16 cellular contexts compared by ENCODE assay signal in genomic region chr11:84476581-84476980, GRCh38.
DNase-seq lines count a peak whose midpoint lies in the region; ATAC-seq and TF ChIP-seq lines count a peak whose summit lies in the region.
"Had no signal": no experiment of that assay in that cellular context is flagged by ENCODE, and none has a peak within 500 bp of the region (broad histone marks: within the 10 kb centered on the region; RNA-seq: fewer than 3 reads in every experiment).

No MANE protein-coding gene starts in this region.

- H4K20me1 ChIP-seq in SK-N-SH (ENCODE audit: insufficient read depth) (no peaks in the 10 kb centered on the region), smooth muscle cell (ENCODE audit: low read depth) (no peaks in the 10 kb centered on the region)
- H4K20me1 ChIP-seq: BLaER1 treated with 17β-estradiol and CSF1 and Interleukin-3, amounts not matched to agents 10 nM and 100 nM had no signal

- H3K9me3 ChIP-seq in SK-N-SH (no peaks in the 10 kb centered on the region), smooth muscle cell (replicated peaks; ENCODE audit: low read depth) (no peaks in the 10 kb centered on the region)
- H3K9me3 ChIP-seq: BLaER1 treated with 17β-estradiol and CSF1 and Interleukin-3, amounts not matched to agents 10 nM and 100 nM had no signal

- H3K9ac ChIP-seq in SK-N-SH (no peak overlapping the region), smooth muscle cell (ENCODE audit: low read depth) (no peak overlapping the region)
- H3K9ac ChIP-seq: BLaER1 treated with 17β-estradiol and CSF1 and Interleukin-3, amounts not matched to agents 10 nM and 100 nM had no signal

- TF ChIP-seq EP300 in SK-N-SH (IDR thresholded peaks at IDR 0.05; ENCODE audit: borderline replicate concordance in 1 of 2, low read depth in 1 of 2, low read length in 1 of 2) = no peak

- TF ChIP-seq CTCF in SK-N-SH (IDR thresholded peaks at IDR 0.05) = no peak
- no peak for TF ChIP-seq CTCF in fibroblast of pulmonary artery (IDR thresholded peaks at IDR 0.05; ENCODE audit: low read length, missing control alignments)
- no peak for TF ChIP-seq CTCF in smooth muscle cell (IDR thresholded peaks at IDR 0.05; ENCODE audit: borderline replicate concordance, insufficient read depth, poor library complexity, severe bottlenecking)

- POLR2A ChIA-PET in SK-N-SH (lab: Yijun Ruan, JAX) = no interaction called here

- H2AFZ ChIP-seq in SK-N-SH (ENCODE audit: low read depth) (no peak overlapping the region), smooth muscle cell (ENCODE audit: low read depth) (no peak overlapping the region)

- H3K36me3 ChIP-seq in SK-N-SH (replicated peaks in 1 of 2; ENCODE audit: control insufficient read depth in 1 of 2, insufficient read depth in 2 of 2, low read length in 1 of 2) (no peaks in the 10 kb centered on the region), smooth muscle cell (ENCODE audit: low read depth) (no peaks in the 10 kb centered on the region)
- H3K36me3 ChIP-seq: BLaER1 treated with 17β-estradiol and CSF1 and Interleukin-3, amounts not matched to agents 10 nM and 100 nM had no signal

- CTCF ChIA-PET in SK-N-SH (lab: Yijun Ruan, JAX) = interaction anchor here (1.4 kb wide), 1 partner anchor 12 kb away, joined by 4 read pairs; no protein-coding TSS in a partner anchor

- peak; percentile 2 for DNase-seq in SK-N-SH
- DNase-seq in astrocyte of the hippocampus (ENCODE audit: low read depth, low spot score) = peak; percentile 5
- peak; percentile 25 for DNase-seq in fibroblast of pulmonary artery (ENCODE audit: low read depth)
- no peak for DNase-seq in smooth muscle cell (lab: John Stamatoyannopoulos, UW; ENCODE audit: unreplicated experiment)
- DNase-seq in midbrain (lab: John Stamatoyannopoulos, UW) = no peak
- DNase-seq in HUDEP-2 (lab: John Stamatoyannopoulos, UW; ENCODE audit: unreplicated experiment in 76 of 76) = no peak
- DNase-seq: CD8-positive, alpha-beta memory T cell; DMS79; KBM-7; NCI-H1436 treated with DMSO at 0.1 percent for 48 hours; NCI-H2227 treated with DMSO at 0.1 percent for 48 hours; NCI-H526 treated with DMSO at 0.1 percent for 48 hours; RPMI8226 had no signal

- no peaks in the 10 kb centered on the region for H3K9me2 ChIP-seq in SK-N-SH

- H3K4me1 ChIP-seq in SK-N-SH (ENCODE audit: control insufficient read depth in 1 of 2, insufficient read depth in 2 of 2, low read depth in 1 of 2, low read length in 1 of 2) (peaks cover 0 to 5% of the 10 kb centered on the region in 2 experiments; a peak in 2 of 4 replicates), smooth muscle cell (ENCODE audit: low read depth) (peaks cover 38% of the 10 kb centered on the region)
- H3K4me1 ChIP-seq: BLaER1 treated with 17β-estradiol and CSF1 and Interleukin-3, amounts not matched to agents 10 nM and 100 nM had no signal

- no peaks in the 10 kb centered on the region for H3F3A ChIP-seq in SK-N-SH (replicated peaks; ENCODE audit: insufficient read depth)
- no peaks in the 10 kb centered on the region for H3F3A ChIP-seq in smooth muscle cell (ENCODE audit: low read depth)

- TF ChIP-seq RAD21 in SK-N-SH (IDR thresholded peaks at IDR 0.05; ENCODE audit: low read length) = no peak

- no peak for ATAC-seq in SK-N-SH treated with all-trans-retinoic acid at 6 μM for 48 hours
- ATAC-seq in HG03378 (IDR thresholded peaks at IDR 0.05; ENCODE audit: unreplicated experiment) = no peak

- H3K4me2 ChIP-seq in SK-N-SH = no peak overlapping the region
- no peak overlapping the region for H3K4me2 ChIP-seq in smooth muscle cell
- H3K4me2 ChIP-seq: BLaER1 treated with 17β-estradiol and CSF1 and Interleukin-3, amounts not matched to agents 10 nM and 100 nM had no signal

- H3K4me3 ChIP-seq in SK-N-SH (ENCODE audit: low read depth in 2 of 2, low read length in 1 of 2) = no peak overlapping the region
- no peak overlapping the region for H3K4me3 ChIP-seq in fibroblast of pulmonary artery (replicated peaks; ENCODE audit: low read depth, low read length)
- H3K4me3 ChIP-seq in smooth muscle cell = no peak overlapping the region
- H3K4me3 ChIP-seq: BLaER1 treated with 17β-estradiol and CSF1 and Interleukin-3, amounts not matched to agents 10 nM and 100 nM had no signal

- H3K27me3 ChIP-seq in SK-N-SH (ENCODE audit: insufficient read depth) = no peaks in the 10 kb centered on the region
- H3K27me3 ChIP-seq in smooth muscle cell (ENCODE audit: low read depth) = no peaks in the 10 kb centered on the region
- H3K27me3 ChIP-seq: BLaER1 treated with 17β-estradiol and CSF1 and Interleukin-3, amounts not matched to agents 10 nM and 100 nM had no signal

- no peaks in the 10 kb centered on the region for H3K79me2 ChIP-seq in SK-N-SH (ENCODE audit: insufficient read depth)
- no peaks in the 10 kb centered on the region for H3K79me2 ChIP-seq in smooth muscle cell (ENCODE audit: low read depth)

- H3K27ac ChIP-seq in SK-N-SH (ENCODE audit: low read depth in 2 of 2, low read length in 1 of 2) (peak overlapping the region in 1 of 2 experiments; percentile 48; a peak in 1 of 4 replicates), smooth muscle cell (ENCODE audit: low read depth) (peak overlapping the region; percentile 16)
- H3K27ac ChIP-seq: BLaER1 treated with 17β-estradiol and CSF1 and Interleukin-3, amounts not matched to agents 10 nM and 100 nM had no signal

TF ChIP-seq in SK-N-SH, 30 proteins besides CTCF, POLR2A, EP300 and RAD21:
- no peak for TF ChIP-seq ELF1 (IDR thresholded peaks at IDR 0.05)
- TF ChIP-seq GATA2 (CRISPR knock-in tag; IDR thresholded peaks at IDR 0.05) = 0 out of 2 replicates have a peak, but pooled peaks have one; percentile 25
- no peak for TF ChIP-seq FOXM1 (IDR thresholded peaks at IDR 0.05; ENCODE audit: low read depth)
- no peak for TF ChIP-seq EZH2phosphoT487 (IDR thresholded peaks at IDR 0.05; ENCODE audit: borderline replicate concordance, low read depth)
- TF ChIP-seq IRF3 (IDR thresholded peaks at IDR 0.05; ENCODE audit: low read depth, low read length) = no peak
- TF ChIP-seq FOXJ3 (CRISPR knock-in tag; IDR thresholded peaks at IDR 0.05) = no peak
- TF ChIP-seq TCF12 (IDR thresholded peaks at IDR 0.05) = no peak
- TF ChIP-seq, protein P1, sequence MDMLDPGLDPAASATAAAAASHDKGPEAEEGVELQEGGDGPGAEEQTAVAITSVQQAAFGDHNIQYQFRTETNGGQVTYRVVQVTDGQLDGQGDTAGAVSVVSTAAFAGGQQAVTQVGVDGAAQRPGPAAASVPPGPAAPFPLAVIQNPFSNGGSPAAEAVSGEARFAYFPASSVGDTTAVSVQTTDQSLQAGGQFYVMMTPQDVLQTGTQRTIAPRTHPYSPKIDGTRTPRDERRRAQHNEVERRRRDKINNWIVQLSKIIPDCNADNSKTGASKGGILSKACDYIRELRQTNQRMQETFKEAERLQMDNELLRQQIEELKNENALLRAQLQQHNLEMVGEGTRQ (IDR thresholded peaks at IDR 0.05; ENCODE audit: borderline replicate concordance, low read depth, low read length) = no peak

TF ChIP-seq in SK-N-SH treated with all-trans-retinoic acid at 6 μM for 48 hours, 23 proteins besides CTCF, POLR2A, EP300 and RAD21 (continues in another document):
- TF ChIP-seq ZNF8 (CRISPR knock-in tag; IDR thresholded peaks at IDR 0.05) = no peak
- TF ChIP-seq POU6F1 (CRISPR knock-in tag; IDR thresholded peaks at IDR 0.05; ENCODE audit: borderline replicate concordance, low read depth) = no peak
- TF ChIP-seq, protein P2, sequence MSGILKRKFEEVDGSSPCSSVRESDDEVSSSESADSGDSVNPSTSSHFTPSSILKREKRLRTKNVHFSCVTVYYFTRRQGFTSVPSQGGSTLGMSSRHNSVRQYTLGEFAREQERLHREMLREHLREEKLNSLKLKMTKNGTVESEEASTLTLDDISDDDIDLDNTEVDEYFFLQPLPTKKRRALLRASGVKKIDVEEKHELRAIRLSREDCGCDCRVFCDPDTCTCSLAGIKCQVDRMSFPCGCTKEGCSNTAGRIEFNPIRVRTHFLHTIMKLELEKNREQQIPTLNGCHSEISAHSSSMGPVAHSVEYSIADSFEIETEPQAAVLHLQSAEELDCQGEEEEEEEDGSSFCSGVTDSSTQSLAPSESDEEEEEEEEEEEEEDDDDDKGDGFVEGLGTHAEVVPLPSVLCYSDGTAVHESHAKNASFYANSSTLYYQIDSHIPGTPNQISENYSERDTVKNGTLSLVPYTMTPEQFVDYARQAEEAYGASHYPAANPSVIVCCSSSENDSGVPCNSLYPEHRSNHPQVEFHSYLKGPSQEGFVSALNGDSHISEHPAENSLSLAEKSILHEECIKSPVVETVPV (CRISPR knock-in tag; IDR thresholded peaks at IDR 0.05) = no peak
- no peak for TF ChIP-seq CREB5 (CRISPR knock-in tag; IDR thresholded peaks at IDR 0.05; ENCODE audit: low read depth)
- no peak for TF ChIP-seq TOX (CRISPR knock-in tag; IDR thresholded peaks at IDR 0.05; ENCODE audit: borderline replicate concordance)
- TF ChIP-seq ZFP3 (CRISPR knock-in tag; IDR thresholded peaks at IDR 0.05) = no peak
- TF ChIP-seq ZFP30 (CRISPR knock-in tag; IDR thresholded peaks at IDR 0.05) = no peak
- no peak for TF ChIP-seq SNAI2 (CRISPR knock-in tag; IDR thresholded peaks at IDR 0.05)
- no peak for TF ChIP-seq OSR1 (CRISPR knock-in tag; IDR thresholded peaks at IDR 0.05)
- no peak for TF ChIP-seq RARB (CRISPR knock-in tag; IDR thresholded peaks at IDR 0.05)
- TF ChIP-seq ZNF70 (CRISPR knock-in tag; IDR thresholded peaks at IDR 0.05) = no peak

Comparison
In these comparisons a context has a peak if more than half of its experiments do, and no peak if none do; other contexts are left out.
1. DNase-seq: peak in SK-N-SH (single experiment), astrocyte of the hippocampus (single experiment) and fibroblast of pulmonary artery (single experiment); none in smooth muscle cell (single experiment), midbrain (single experiment) and HUDEP-2 (0 of 76).